Comparison of ENCODE assay signal across 16 cellular contexts in genomic region chr12:55874465-55874864, GRCh38. TPM values are rescaled to one million over a fixed set of nuclear protein-coding genes. Genes with fewer than 3 reads are reported as not detected.
DNase-seq lines count a peak whose midpoint lies in the region; ATAC-seq and TF ChIP-seq lines count a peak whose summit lies in the region.
"Had no signal": no experiment of that assay in that cellular context is flagged by ENCODE, and none has a peak within 500 bp of the region (broad histone marks: within the 10 kb centered on the region; RNA-seq: fewer than 3 reads in every experiment).

No MANE protein-coding gene starts in this region.

- no peaks in the 10 kb centered on the region for H3K79me2 ChIP-seq in parathyroid adenoma

- H3K4me3 ChIP-seq in astrocyte of the cerebellum (ENCODE audit: low read depth, low read length) (no peak overlapping the region), fibroblast of the aortic adventitia (ENCODE audit: low read depth, low read length) (no peak overlapping the region), parathyroid adenoma (ENCODE audit: low read depth, low read length) (no peak overlapping the region)

- peaks cover 11 to 17% of the 10 kb centered on the region in 2 donors for H3K36me3 Mint-ChIP-seq in activated naive CD4-positive, alpha-beta T cell treated with anti-CD3 and anti-CD28 coated beads, Interleukin-2, amount 50 U/mL, for 72 hours

- DNase-seq in GM03348 (ENCODE audit: low spot score) (peak; percentile 13), astrocyte of the cerebellum (ENCODE audit: low read depth) (peak; percentile 11), fibroblast of the aortic adventitia (ENCODE audit: low read depth) (peak; percentile 12), LoVo (ENCODE audit: low spot score) (no peak)
- DNase-seq in activated CD4-positive, alpha-beta T cell treated with anti-CD3 and anti-CD28 coated beads, Interleukin-2, amount 50 U/mL, for 4 hours = no peak
- DNase-seq in activated naive CD4-positive, alpha-beta T cell treated with anti-CD3 and anti-CD28 coated beads, Interleukin-2, amount 50 U/mL, for 72 hours (ENCODE audit: low spot score in 2 of 2) = no peak
- DNase-seq: ACHN; BE2C; CD4-positive, alpha-beta memory T cell; DMS79 treated with DMSO at 0.1 percent for 48 hours; GDM1; NCI-H146; NCI-H69; PC-3 had no signal

- H3K4me1 ChIP-seq in parathyroid adenoma = peaks cover 4% of the 10 kb centered on the region
- H3K4me1 ChIP-seq: BE2C had no signal

- H3K27ac ChIP-seq in parathyroid adenoma = no peak overlapping the region

- H3K27me3 ChIP-seq in parathyroid adenoma (ENCODE audit: control insufficient read depth, insufficient read depth, low read length) = no peaks in the 10 kb centered on the region
- H3K27me3 ChIP-seq: BE2C had no signal

- H3K27ac Mint-ChIP-seq in activated naive CD4-positive, alpha-beta T cell treated with anti-CD3 and anti-CD28 coated beads, Interleukin-2, amount 50 U/mL, for 72 hours = no peak overlapping the region

- no peaks in the 10 kb centered on the region for H3K9me3 ChIP-seq in parathyroid adenoma (ENCODE audit: control insufficient read depth, low read length)
- H3K9me3 ChIP-seq: BE2C had no signal

- H3K4me2 ChIP-seq in parathyroid adenoma (ENCODE audit: low read length) = peak overlapping the region; percentile 49

- H2AFZ ChIP-seq in parathyroid adenoma = peak overlapping the region; percentile 59

- no peaks in the 10 kb centered on the region for H3K36me3 ChIP-seq in parathyroid adenoma (ENCODE audit: control insufficient read depth, insufficient read depth, low read length)
- H3K36me3 ChIP-seq: BE2C had no signal

- no peak for TF ChIP-seq CTCF in astrocyte of the cerebellum (IDR thresholded peaks at IDR 0.05; ENCODE audit: low read depth, low read length, missing control alignments)
- TF ChIP-seq CTCF in fibroblast of the aortic adventitia (IDR thresholded peaks at IDR 0.05; ENCODE audit: insufficient read depth, low read length) = no peak
- TF ChIP-seq CTCF in parathyroid adenoma (IDR thresholded peaks at IDR 0.05) = no peak

- ATAC-seq in GM18909 (IDR thresholded peaks at IDR 0.05; ENCODE audit: poor library complexity, unreplicated experiment) = no peak
- no peak for ATAC-seq in activated naive CD4-positive, alpha-beta T cell treated with anti-CD3 and anti-CD28 coated beads, Interleukin-2, amount 50 U/mL, for 72 hours
- ATAC-seq: PC-3 had no signal

- peaks cover 7 to 9% of the 10 kb centered on the region in 2 donors for H3K9me3 Mint-ChIP-seq in activated naive CD4-positive, alpha-beta T cell treated with anti-CD3 and anti-CD28 coated beads, Interleukin-2, amount 50 U/mL, for 72 hours

- in situ Hi-C loops in astrocyte of the cerebellum (cut with HindIII; ENCODE audit: low sequenced_read_pairs) = no loop called here

- H3K9ac ChIP-seq in parathyroid adenoma = no peak overlapping the region

RNA-seq across cellular contexts. Expression of gene MMP19, which starts 31.7 kb away (rescaled TPM):
- total RNA-seq in fibroblast of the aortic adventitia (ENCODE audit: low replicate concordance) = 9.7 and 11.1 TPM in 2 replicates
- under 1 TPM in 1 of 2 donors, not detected in 1; 0.12 TPM for total RNA-seq in activated naive CD4-positive, alpha-beta T cell treated with anti-CD3 and anti-CD28 coated beads, Interleukin-2, amount 50 U/mL, for 72 hours

RNA-seq across cellular contexts. Expression of gene DNAJC14, which starts 45.1 kb away (rescaled TPM):
- 26.4 and 48.3 TPM in 2 replicates for total RNA-seq in fibroblast of the aortic adventitia (ENCODE audit: low replicate concordance)
- total RNA-seq in activated naive CD4-positive, alpha-beta T cell treated with anti-CD3 and anti-CD28 coated beads, Interleukin-2, amount 50 U/mL, for 72 hours = 10 to 100 TPM; 29.0 to 33.4 TPM

RNA-seq across cellular contexts. Expression of gene PYM1, which starts 53.2 kb away (rescaled TPM):
- total RNA-seq in fibroblast of the aortic adventitia (ENCODE audit: low replicate concordance) = 23.3 and 35.7 TPM in 2 replicates
- 10 to 100 TPM; 18.9 to 32.9 TPM for total RNA-seq in activated naive CD4-positive, alpha-beta T cell treated with anti-CD3 and anti-CD28 coated beads, Interleukin-2, amount 50 U/mL, for 72 hours

RNA-seq across cellular contexts. Expression of gene DGKA, which starts 56.5 kb away (rescaled TPM):
- total RNA-seq in fibroblast of the aortic adventitia (ENCODE audit: low replicate concordance) = 50.6 and 62.1 TPM in 2 replicates
- 100 to 1,000 TPM; 386 to 441 TPM for total RNA-seq in activated naive CD4-positive, alpha-beta T cell treated with anti-CD3 and anti-CD28 coated beads, Interleukin-2, amount 50 U/mL, for 72 hours

RNA-seq across cellular contexts. Expression of gene ORMDL2, which starts 56.6 kb away (rescaled TPM):
- total RNA-seq in fibroblast of the aortic adventitia (ENCODE audit: low replicate concordance) = 7.6 and 16.9 TPM in 2 replicates
- 10 to 100 TPM; 27.0 to 35.2 TPM for total RNA-seq in activated naive CD4-positive, alpha-beta T cell treated with anti-CD3 and anti-CD28 coated beads, Interleukin-2, amount 50 U/mL, for 72 hours

Comparison
In these comparisons a context has a peak if more than half of its experiments do, and no peak if none do; other contexts are left out.
1. DNase-seq: peak in GM03348 (single experiment), astrocyte of the cerebellum (single experiment) and fibroblast of the aortic adventitia (single experiment); none in activated CD4-positive, alpha-beta T cell treated with anti-CD3 and anti-CD28 coated beads, Interleukin-2, amount 50 U/mL, for 4 hours (0 of 2), LoVo (single experiment) and activated naive CD4-positive, alpha-beta T cell treated with anti-CD3 and anti-CD28 coated beads, Interleukin-2, amount 50 U/mL, for 72 hours (0 of 2).